ENCODE assay signal across 8 cellular contexts in genomic region chr19:7534531-7534980, GRCh38. TPM values are rescaled to one million over a fixed set of nuclear protein-coding genes. Genes with fewer than 3 reads are reported as not detected.
DNase-seq lines count a peak whose midpoint lies in the region; ATAC-seq and TF ChIP-seq lines count a peak whose summit lies in the region.

No MANE protein-coding gene starts in this region.

- H2BK12ac ChIP-seq in trophoblast cell (ENCODE audit: low read length) = peak overlapping the region; percentile 73

- intact Hi-C loops in Calu3 (cut with micrococcal nuclease; ENCODE audit: unreplicated experiment) (no loop called here), Panc1 (cut with micrococcal nuclease; ENCODE audit: unreplicated experiment) (no loop called here)

- CTCF ChIA-PET in Calu3 (lab: Charles Lee) (no interaction called here), HEK293T (lab: Yijun Ruan, JAX) (no interaction called here), Panc1 (lab: Charles Lee) (no interaction called here)

- H3K4me1 ChIP-seq in Panc1 (ENCODE audit: control insufficient read depth, insufficient read depth, low read length) (0 out of 2 replicates have a peak, but pooled peaks cover 7% of the 10 kb centered on the region), right atrium auricular region (peaks cover 0 to 20% of the 10 kb centered on the region in 2 donors), trophoblast cell (ENCODE audit: control insufficient read depth in 1 of 2, insufficient read depth in 2 of 2, low read length in 2 of 2) (peaks cover 14 to 16% of the 10 kb centered on the region in 2 experiments)

- H3K27ac Mint-ChIP-seq in Calu3 (ENCODE audit: unreplicated experiment) = peak overlapping the region; percentile 56

- H3K9me3 ChIP-seq in Panc1 (ENCODE audit: control insufficient read depth, insufficient read depth, low read depth, low read length) (no peaks in the 10 kb centered on the region), right atrium auricular region (no peaks in the 10 kb centered on the region), trophoblast cell (ENCODE audit: insufficient read depth, low read depth, low read length) (no peaks in the 10 kb centered on the region)

- peaks cover 8% of the 10 kb centered on the region; the same call in 1 of the 2 replicates for H3K36me3 ChIP-seq in Panc1 (ENCODE audit: control insufficient read depth, insufficient read depth, low read length)
- H3K36me3 ChIP-seq in right atrium auricular region = peaks cover 30% of the 10 kb centered on the region
- H3K36me3 ChIP-seq in trophoblast cell (ENCODE audit: control insufficient read depth in 1 of 2, insufficient read depth in 2 of 2, low read length in 2 of 2) = peaks cover 23 to 31% of the 10 kb centered on the region in 2 experiments

- H4K8ac ChIP-seq in trophoblast cell (ENCODE audit: low read depth, low read length) = peak overlapping the region; percentile 83

- peak; percentile 32 for DNase-seq in Calu3
- peak; percentile 50 for DNase-seq in HEK293T (ENCODE audit: extremely low spot score)
- DNase-seq in Panc1 (ENCODE audit: low read depth, low spot score) = no peak
- peak; percentile 47 for DNase-seq in astrocyte of the cerebellum (ENCODE audit: low read depth)
- DNase-seq in right atrium auricular region (ENCODE audit: low spot score) = peak; percentile 84
- DNase-seq in trophoblast cell = peak; percentile 32 to 44
- no peak for DNase-seq in MV-4-11 (lab: John Stamatoyannopoulos, UW)

- in situ Hi-C loops in Panc1 (cut with HindIII; ENCODE audit: low pct_unique_long_range_greater_than_20kb, low sequenced_read_pairs) (no loop called here), astrocyte of the cerebellum (cut with HindIII; ENCODE audit: low sequenced_read_pairs) (no loop called here)

- H3K27me3 ChIP-seq in Panc1 (ENCODE audit: control insufficient read depth, insufficient read depth, low read length) = no peaks in the 10 kb centered on the region
- no peaks in the 10 kb centered on the region for H3K27me3 ChIP-seq in right atrium auricular region
- no peaks in the 10 kb centered on the region for H3K27me3 ChIP-seq in trophoblast cell (ENCODE audit: insufficient read depth, low read length)

- peak overlapping the region; percentile 85 for H3K4me3 Mint-ChIP-seq in Calu3 (ENCODE audit: low read depth, unreplicated experiment)

- H2AFZ ChIP-seq in trophoblast cell (ENCODE audit: insufficient read depth, low read length, poor library complexity) = peak overlapping the region; percentile 11

- H4K91ac ChIP-seq in trophoblast cell (ENCODE audit: low read depth, low read length) = peak overlapping the region; percentile 87

- H3K18ac ChIP-seq in trophoblast cell (ENCODE audit: low read length) = peak overlapping the region; percentile 97

- peaks cover 10% of the 10 kb centered on the region for H3K79me2 ChIP-seq in trophoblast cell (ENCODE audit: control insufficient read depth, insufficient read depth, low read length, poor library complexity)

- H3K79me1 ChIP-seq in trophoblast cell (ENCODE audit: low read length) = peaks cover 25% of the 10 kb centered on the region

- H3K9me3 Mint-ChIP-seq in Calu3 (ENCODE audit: low read depth, unreplicated experiment) = no peaks in the 10 kb centered on the region

- no peak for TF ChIP-seq CTCF in Calu3 (IDR thresholded peaks at IDR 0.05; ENCODE audit: unreplicated experiment)
- TF ChIP-seq CTCF in Panc1 (IDR thresholded peaks at IDR 0.05) = no peak; the same call in 1 of the 2 replicates
- TF ChIP-seq CTCF in astrocyte of the cerebellum (IDR thresholded peaks at IDR 0.05; ENCODE audit: low read depth, low read length, missing control alignments) = peak; percentile 26
- TF ChIP-seq CTCF in right atrium auricular region (IDR thresholded peaks at IDR 0.05) = peak in 1 of 2 donors; percentile 29

- H3K23ac ChIP-seq in trophoblast cell (ENCODE audit: low read length) = no peak overlapping the region

- no peaks in the 10 kb centered on the region for H3K4me1 Mint-ChIP-seq in Calu3 (ENCODE audit: low read depth, unreplicated experiment)

- peak overlapping the region; percentile 92 for H2BK120ac ChIP-seq in trophoblast cell (ENCODE audit: insufficient read depth, low read length, poor library complexity)

- POLR2A ChIA-PET in HEK293T (lab: Yijun Ruan, JAX) (interaction anchor here (0.9 to 2.0 kb wide), 2 partner anchors 29 to 72 kb away, joined by 3 to 5 read pairs; no protein-coding TSS in a partner anchor), Panc1 (lab: Charles Lee) (interaction anchor here (0.7 kb wide), 1 partner anchor 44 kb away, joined by 4 read pairs; no protein-coding TSS in a partner anchor)

- peak overlapping the region; percentile 96 for H3K4ac ChIP-seq in trophoblast cell (ENCODE audit: low read depth, low read length)

- BruUV-seq in Calu3 (replicated peaks; lab: Mats Ljungman, UMichigan) = no TSS peak
- no TSS peak for BruUV-seq in Panc1 (replicated peaks; lab: Mats Ljungman, UMichigan)

- peak overlapping the region; percentile 84 for H3K27ac ChIP-seq in Panc1 (ENCODE audit: low read length)
- peak overlapping the region; percentile 92 to 94 for H3K27ac ChIP-seq in right atrium auricular region
- peak overlapping the region; percentile 85 for H3K27ac ChIP-seq in trophoblast cell (ENCODE audit: low read depth, low read length)

- H4K12ac ChIP-seq in trophoblast cell (ENCODE audit: low read depth, low read length) = peak overlapping the region; percentile 83

- H2AK5ac ChIP-seq in trophoblast cell (ENCODE audit: low read length) = peak overlapping the region; percentile 95

- H3K27me3 Mint-ChIP-seq in Calu3 (ENCODE audit: unreplicated experiment) = no peaks in the 10 kb centered on the region

- H3K36me3 Mint-ChIP-seq in Calu3 (ENCODE audit: insufficient read depth, unreplicated experiment) = peaks cover 27% of the 10 kb centered on the region

- peak overlapping the region; percentile 73 for H3K9ac ChIP-seq in trophoblast cell (ENCODE audit: low read length)

- H3K14ac ChIP-seq in trophoblast cell (ENCODE audit: low read length) = peak overlapping the region; percentile 93

- peak overlapping the region; percentile 81 for H2BK5ac ChIP-seq in trophoblast cell (ENCODE audit: low read depth, low read length, poor library complexity)

- WGBS in trophoblast cell (ENCODE audit: extremely low coverage, insufficient coverage, insufficient read length) = no CpG with 5 or more reads among the region's 20 CpGs

- H3K4me2 ChIP-seq in trophoblast cell (ENCODE audit: low read length) = peak overlapping the region; percentile 73

- H3K4me3 ChIP-seq in Panc1 (ENCODE audit: low read depth in 2 of 2, low read length in 2 of 2) (peak overlapping the region; percentile 78 to 83), astrocyte of the cerebellum (ENCODE audit: low read depth, low read length) (peak overlapping the region; percentile 91), right atrium auricular region (peak overlapping the region; percentile 84 to 96), trophoblast cell (ENCODE audit: low read depth, low read length) (peak overlapping the region; percentile 78)

- ATAC-seq in Panc1 (peak; percentile 64), GM21360 (IDR thresholded peaks at IDR 0.05; ENCODE audit: unreplicated experiment) (no peak)

TF ChIP-seq in HEK293T, 16 proteins besides CTCF, POLR2A, EP300 and RAD21:
- no peak for TF ChIP-seq FOXK2 (IDR thresholded peaks at IDR 0.05)
- TF ChIP-seq SUZ12 (IDR thresholded peaks at IDR 0.05) = no peak
- no peak for TF ChIP-seq PKNOX1 (IDR thresholded peaks at IDR 0.05)
- no peak for TF ChIP-seq ELF4 (IDR thresholded peaks at IDR 0.05)
- TF ChIP-seq ZNF384 (IDR thresholded peaks at IDR 0.05) = no peak
- no peak for TF ChIP-seq LEF1 (IDR thresholded peaks at IDR 0.05; ENCODE audit: borderline replicate concordance)
- no peak for TF ChIP-seq CTBP1 (IDR thresholded peaks at IDR 0.05; ENCODE audit: borderline replicate concordance)
- no peak for TF ChIP-seq BHLHE40 (IDR thresholded peaks at IDR 0.05; ENCODE audit: borderline replicate concordance)
- TF ChIP-seq FOXA1 (IDR thresholded peaks at IDR 0.05) = no peak

RNA-seq across cellular contexts. Expression of gene PNPLA6, which starts 1.0 kb away (rescaled TPM):
- 51.3 and 60.1 TPM in 2 replicates for total RNA-seq in Calu3 (2022)
- total RNA-seq in Panc1 (2021; ENCODE audit: unreplicated experiment) = 176 TPM
- 299 TPM for polyA plus RNA-seq in Panc1 (2012; ENCODE audit: insufficient read length)
- 10 to 100 TPM; 45.3 to 70.6 TPM for total RNA-seq in right atrium auricular region
- polyA plus RNA-seq in trophoblast cell (2013) = 73.4 and 78.6 TPM in 2 replicates

RNA-seq across cellular contexts. Expression of gene MCOLN1, which starts 12.1 kb away (rescaled TPM):
- total RNA-seq in Calu3 (2022) (13.1 TPM in 2 replicates), Panc1 (2021; ENCODE audit: unreplicated experiment) (28.0 TPM), right atrium auricular region (10 to 100 TPM; 11.2 to 13.0 TPM)
- 27.6 TPM for polyA plus RNA-seq in Panc1 (2012; ENCODE audit: insufficient read length)
- polyA plus RNA-seq in trophoblast cell (2013) = 26.7 and 29.7 TPM in 2 replicates

RNA-seq across cellular contexts. Expression of gene ZNF358, which starts 18.7 kb away (rescaled TPM):
- total RNA-seq in Calu3 (2022) (22.6 and 23.8 TPM in 2 replicates), Panc1 (2021; ENCODE audit: unreplicated experiment) (30.2 TPM), right atrium auricular region (100 to 1,000 TPM; 109 to 119 TPM)
- 56.0 TPM for polyA plus RNA-seq in Panc1 (2012; ENCODE audit: insufficient read length)
- polyA plus RNA-seq in trophoblast cell (2013) = 94.3 and 106 TPM in 2 replicates

RNA-seq across cellular contexts. Expression of gene PEX11G, which starts 45.7 kb away (rescaled TPM):
- 1.3 and 3.4 TPM in 2 replicates for total RNA-seq in Calu3 (2022)
- 2.9 TPM for total RNA-seq in Panc1 (2021; ENCODE audit: unreplicated experiment)
- polyA plus RNA-seq in Panc1 (2012; ENCODE audit: insufficient read length) = 8.1 TPM
- 1 to 10 TPM; 1.0 to 1.1 TPM for total RNA-seq in right atrium auricular region
- 0.92 and 0.94 TPM in 2 replicates for polyA plus RNA-seq in trophoblast cell (2013)

Comparison
In these comparisons a context has a peak if more than half of its experiments do, and no peak if none do; other contexts are left out.
1. DNase-seq: peak in Calu3 (single experiment), HEK293T (single experiment), astrocyte of the cerebellum (single experiment), right atrium auricular region (single experiment) and trophoblast cell (2 of 2); none in Panc1 (single experiment) and MV-4-11 (single experiment).
2. Peak in every context shown above with its lines, with median percentiles within 50 percentile points of each other: H3K27ac ChIP-seq and H3K4me3 ChIP-seq.